ENCODE assay signal across 16 cellular contexts in genomic region chr6:54990001-54990400, GRCh38.
A peak's percentile ranks its signal among the peaks of the same experiment; 100 is the strongest.
DNase-seq lines count a peak whose midpoint lies in the region; ATAC-seq and TF ChIP-seq lines count a peak whose summit lies in the region.
"Had no signal": no experiment of that assay in that cellular context is flagged by ENCODE, and none has a peak within 500 bp of the region (broad histone marks: within the 10 kb centered on the region; RNA-seq: fewer than 3 reads in every experiment).

No MANE protein-coding gene starts in this region.

- no peaks in the 10 kb centered on the region for H3K36me3 ChIP-seq in MM.1S (replicated peaks; ENCODE audit: insufficient read depth, low read length)
- no peaks in the 10 kb centered on the region for H3K36me3 ChIP-seq in smooth muscle cell (ENCODE audit: low read depth)

- H2AFZ ChIP-seq in MM.1S (ENCODE audit: low read length) = no peak overlapping the region
- H2AFZ ChIP-seq in smooth muscle cell (ENCODE audit: low read depth) = peak overlapping the region; percentile 63

- H3K9ac ChIP-seq in MM.1S (ENCODE audit: low read length) (no peak overlapping the region), smooth muscle cell (ENCODE audit: low read depth) (no peak overlapping the region)

- H4K20me1 ChIP-seq in MM.1S (ENCODE audit: insufficient read depth, low read length) = no peaks in the 10 kb centered on the region
- H4K20me1 ChIP-seq in smooth muscle cell (ENCODE audit: low read depth) = no peaks in the 10 kb centered on the region

- H3K4me1 ChIP-seq in MM.1S (ENCODE audit: low read length) = peaks cover 5% of the 10 kb centered on the region; the same call in 1 of the 2 replicates
- no peaks in the 10 kb centered on the region for H3K4me1 ChIP-seq in smooth muscle cell (ENCODE audit: low read depth)

- H3K4me2 ChIP-seq in MM.1S (ENCODE audit: low read depth, low read length) (peak overlapping the region; percentile 25), smooth muscle cell (peak overlapping the region; percentile 28)

- H3K79me2 ChIP-seq in MM.1S (ENCODE audit: low read length) = no peaks in the 10 kb centered on the region
- H3K79me2 ChIP-seq in smooth muscle cell (ENCODE audit: low read depth) = no peaks in the 10 kb centered on the region

- H3K27ac ChIP-seq in MM.1S (ENCODE audit: low read length) (no peak overlapping the region), smooth muscle cell (ENCODE audit: low read depth) (no peak overlapping the region)

- 60% methylated on average over 3 of the region's 3 CpGs for WGBS in smooth muscle cell (ENCODE audit: low lambda C conversion rate)

- no peaks in the 10 kb centered on the region for H3F3A ChIP-seq in MM.1S (ENCODE audit: insufficient read depth, low read length)
- no peaks in the 10 kb centered on the region for H3F3A ChIP-seq in smooth muscle cell (ENCODE audit: low read depth)

- H3K9me3 ChIP-seq in MM.1S (replicated peaks; ENCODE audit: insufficient read depth, low read length) (no peaks in the 10 kb centered on the region), smooth muscle cell (replicated peaks; ENCODE audit: low read depth) (no peaks in the 10 kb centered on the region)

- H3K9me2 ChIP-seq in MM.1S (replicated peaks; ENCODE audit: insufficient read depth, low read length) = no peaks in the 10 kb centered on the region

- ATAC-seq in HG03139 (IDR thresholded peaks at IDR 0.05; ENCODE audit: unreplicated experiment) (no peak), GM18498 (IDR thresholded peaks at IDR 0.05; ENCODE audit: unreplicated experiment) (no peak)

- H3K4me3 ChIP-seq in MM.1S (ENCODE audit: low read length) (no peak overlapping the region), epithelial cell of esophagus (ENCODE audit: low read length) (no peak overlapping the region), smooth muscle cell (no peak overlapping the region)

- H3K27me3 ChIP-seq in MM.1S (replicated peaks; ENCODE audit: insufficient read depth, low read length) (no peaks in the 10 kb centered on the region), smooth muscle cell (ENCODE audit: low read depth) (no peaks in the 10 kb centered on the region)

- DNase-seq in ELR (ENCODE audit: low read depth) (peak; percentile 10), MM.1S (peak; percentile 33), epithelial cell of esophagus (ENCODE audit: low read depth) (peak; percentile 36), smooth muscle cell (lab: John Stamatoyannopoulos, UW; ENCODE audit: unreplicated experiment) (no peak), NK-92 (lab: John Stamatoyannopoulos, UW; ENCODE audit: unreplicated experiment) (no peak)
- DNase-seq: COR-L47, DMS153, KBM-7, NCI-H1092, NCI-H2081 treated with DMSO at 0.1 percent for 48 hours, NCI-H526 treated with DMSO at 0.1 percent for 48 hours, OCI-M1, RPMI8226, SIG-M5 had no signal

- TF ChIP-seq CTCF in MM.1S (IDR thresholded peaks at IDR 0.05; ENCODE audit: low read length) = no peak
- no peak for TF ChIP-seq CTCF in epithelial cell of esophagus (IDR thresholded peaks at IDR 0.05; ENCODE audit: insufficient read depth, low read depth, low read length, missing control alignments)
- TF ChIP-seq CTCF in smooth muscle cell (IDR thresholded peaks at IDR 0.05; ENCODE audit: borderline replicate concordance, insufficient read depth, poor library complexity, severe bottlenecking) = no peak

Comparison
In these comparisons a context has a peak if more than half of its experiments do, and no peak if none do; other contexts are left out.
1. DNase-seq: peak in ELR (single experiment), MM.1S (single experiment) and epithelial cell of esophagus (single experiment); none in smooth muscle cell (single experiment) and NK-92 (single experiment).